Comparison of ENCODE assay signal across 16 cellular contexts in the genomic region with DNA sequence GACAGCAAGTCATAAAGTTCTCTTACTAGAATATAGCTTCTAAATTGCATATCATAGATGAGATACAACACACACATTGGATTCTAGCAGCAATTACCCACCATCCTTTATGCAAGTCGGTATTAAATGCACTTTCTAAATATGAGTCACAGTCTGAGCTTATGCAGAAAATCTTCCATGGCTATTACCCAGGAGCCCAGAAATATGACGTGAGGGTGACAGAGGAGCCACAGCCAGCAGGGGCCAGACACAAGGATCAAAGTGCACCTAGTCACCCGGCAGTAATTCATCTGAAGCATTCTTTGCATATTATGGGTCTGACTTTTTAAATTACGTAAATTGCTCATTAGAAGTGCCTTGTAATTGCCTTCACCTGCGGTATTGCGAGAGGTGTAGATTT.
DNase-seq lines count a peak whose midpoint lies in the region; ATAC-seq and TF ChIP-seq lines count a peak whose summit lies in the region.
"Had no signal": no experiment of that assay in that cellular context is flagged by ENCODE, and none has a peak within 500 bp of the region (broad histone marks: within the 10 kb centered on the region; RNA-seq: fewer than 3 reads in every experiment).

No MANE protein-coding gene starts in this region.

- H3K27ac Mint-ChIP-seq in T-helper 17 cell, result no peak overlapping the region
- H3K27ac Mint-ChIP-seq: activated naive CD4-positive, alpha-beta T cell treated with anti-CD3 and anti-CD28 coated beads for 36 hours; CD4-positive, CD25-positive, alpha-beta regulatory T cell had no signal

- H3K4me3 Mint-ChIP-seq in T-helper 17 cell, result no peak overlapping the region
- H3K4me3 Mint-ChIP-seq: activated naive CD4-positive, alpha-beta T cell treated with anti-CD3 and anti-CD28 coated beads for 36 hours; CD4-positive, CD25-positive, alpha-beta regulatory T cell; naive B cell had no signal

- no peaks in the 10 kb centered on the region for H3K27me3 ChIP-seq in AG04450 (ENCODE audit: control insufficient read depth, insufficient read depth, low read length)
- H3K27me3 ChIP-seq in brain microvascular endothelial cell (replicated peaks), result no peaks in the 10 kb centered on the region

- no peaks in the 10 kb centered on the region for H3K4me1 Mint-ChIP-seq in T-helper 17 cell
- H3K4me1 Mint-ChIP-seq: CD4-positive, CD25-positive, alpha-beta regulatory T cell; naive B cell had no signal

- intact Hi-C loops in left colon (cut with DNase I, micrococcal nuclease), result no loop called here

- ATAC-seq in left colon (peak; percentile 93), GM19351 (IDR thresholded peaks at IDR 0.05; ENCODE audit: unreplicated experiment) (no peak), GM21576 (IDR thresholded peaks at IDR 0.05; ENCODE audit: unreplicated experiment) (no peak), T-helper 17 cell (no peak)
- ATAC-seq: activated CD4-positive, CD25-positive, alpha-beta regulatory T cell treated with anti-CD3 and anti-CD28 coated beads, Interleukin-2, amount 50 U/mL, for 24 hours had no signal

- DNase-seq in AG04450 (ENCODE audit: low read depth, low spot score), result peak; percentile 71
- peak; percentile 92 for DNase-seq in HT1080 (ENCODE audit: low read depth)
- peak; percentile 94 for DNase-seq in brain microvascular endothelial cell
- peak; percentile 36 to 41 for DNase-seq in left colon
- no peak for DNase-seq in C1 segment of cervical spinal cord (lab: John Stamatoyannopoulos, UW)
- DNase-seq in T-helper 17 cell, result no peak
- DNase-seq: activated naive CD4-positive, alpha-beta T cell treated with anti-CD3 and anti-CD28 coated beads for 36 hours; CD4-positive, CD25-positive, alpha-beta regulatory T cell; foreskin melanocyte; naive B cell; NCI-H1092; OCI-M1; stimulated activated CD4-positive, alpha-beta T cell treated with anti-CD3 and anti-CD28 coated beads, Interleukin-2, amount 100 ng/mL, for 24 hours had no signal

- H3K4me3 ChIP-seq in AG04450 (ENCODE audit: low read depth, low read length) (no peak overlapping the region), brain microvascular endothelial cell (ENCODE audit: low read depth, low read length) (no peak overlapping the region)

- no peaks in the 10 kb centered on the region for H3K36me3 ChIP-seq in brain microvascular endothelial cell (replicated peaks)

- no peak for TF ChIP-seq CTCF in AG04450 (IDR thresholded peaks at IDR 0.05; ENCODE audit: low read depth, low read length)
- TF ChIP-seq CTCF in brain microvascular endothelial cell (IDR thresholded peaks at IDR 0.05; ENCODE audit: low read depth, low read length, missing control alignments), result no peak

- no peaks in the 10 kb centered on the region for H3K36me3 Mint-ChIP-seq in T-helper 17 cell (ENCODE audit: low read depth)
- H3K36me3 Mint-ChIP-seq: CD4-positive, CD25-positive, alpha-beta regulatory T cell; naive B cell had no signal

- H3K27ac ChIP-seq in AG04450 (ENCODE audit: low read depth, low read length) (no peak overlapping the region), brain microvascular endothelial cell (peak overlapping the region; percentile 99)

- in situ Hi-C loops in brain microvascular endothelial cell (cut with HindIII; ENCODE audit: low pct_ligation_motif_present, low sequenced_read_pairs), result no loop called here

- H3K9me3 ChIP-seq in AG04450 (ENCODE audit: control insufficient read depth, insufficient read depth, low read length), result peaks cover 7% of the 10 kb centered on the region; the same call in 1 of the 2 replicates
- no peaks in the 10 kb centered on the region for H3K9me3 ChIP-seq in T-helper 17 cell (ENCODE audit: control insufficient read depth, low read length, poor library complexity, severe bottlenecking)

- POLR2A ChIA-PET in AG04450 (lab: Yijun Ruan, JAX), result interaction anchor here (0.7 to 2.2 kb wide), 5 partner anchors 33 to 316 kb away, joined by 3 to 5 read pairs (median 3); no protein-coding TSS in a partner anchor

- CTCF ChIA-PET in AG04450 (lab: Charles Lee), result no interaction called here

- H3K27me3 Mint-ChIP-seq in T-helper 17 cell, result peaks cover 59% of the 10 kb centered on the region

Comparison
In these comparisons a context has a peak if more than half of its experiments do, and no peak if none do; other contexts are left out.
1. DNase-seq: peak in AG04450 (single experiment), HT1080 (single experiment), brain microvascular endothelial cell (single experiment) and left colon (2 of 2); none in C1 segment of cervical spinal cord (0 of 14) and T-helper 17 cell (0 of 3).